20 cellular contexts compared by ENCODE assay signal in genomic region chr4:19575959-19576358, GRCh38.
A peak's percentile ranks its signal among the peaks of the same experiment; 100 is the strongest.
DNase-seq lines count a peak whose midpoint lies in the region; ATAC-seq and TF ChIP-seq lines count a peak whose summit lies in the region.
"Had no signal": no experiment of that assay in that cellular context is flagged by ENCODE, and none has a peak within 500 bp of the region (broad histone marks: within the 10 kb centered on the region; RNA-seq: fewer than 3 reads in every experiment).

No MANE protein-coding gene starts in this region.

- H3K23ac ChIP-seq in neuronal stem cell (ENCODE audit: low read depth, low read length, poor library complexity) = no peak overlapping the region

- no peaks in the 10 kb centered on the region for H3K79me1 ChIP-seq in neuronal stem cell (ENCODE audit: low read depth, low read length)

- H4K8ac ChIP-seq in neuronal stem cell (ENCODE audit: low read depth, low read length) = no peak overlapping the region

- H2AFZ ChIP-seq in neuronal stem cell (ENCODE audit: low read length) = no peak overlapping the region

- no TSS peak for BruUV-seq in Calu3 (replicated peaks; lab: Mats Ljungman, UMichigan)

- H3K4me1 ChIP-seq in adipocyte (ENCODE audit: control insufficient read depth, insufficient read depth, low read length) = peaks cover 11% of the 10 kb centered on the region
- H3K4me1 ChIP-seq in neuronal stem cell (ENCODE audit: control insufficient read depth in 2 of 2, insufficient read depth in 1 of 2, low read depth in 1 of 2, low read length in 2 of 2) = no peaks in the 10 kb centered on the region
- H3K4me1 ChIP-seq: lower lobe of right lung, testis had no signal

- no CpG with 5 or more reads among the region's 5 CpGs for WGBS in neuronal stem cell (ENCODE audit: extremely low coverage in 2 of 2, insufficient read length in 2 of 2, insufficient replicate concordance in 1 of 2), 2 donors

- H3K27me3 ChIP-seq in adipocyte (replicated peaks; ENCODE audit: control insufficient read depth, insufficient read depth, low read length) (no peaks in the 10 kb centered on the region), neuronal stem cell (ENCODE audit: control insufficient read depth in 3 of 3, insufficient read depth in 3 of 3, low read depth in 1 of 3, low read length in 3 of 3) (no peaks in the 10 kb centered on the region)
- H3K27me3 ChIP-seq: heart left ventricle, right atrium auricular region, testis had no signal

- intact Hi-C loops in Calu3 (cut with micrococcal nuclease; ENCODE audit: unreplicated experiment) = no loop called here
- intact Hi-C loops in activated CD8-positive, alpha-beta T cell treated with anti-CD3 and anti-CD28 coated beads for 36 hours (cut with micrococcal nuclease) = no loop called here

- H3K27me3 Mint-ChIP-seq in memory B cell (no peaks in the 10 kb centered on the region), Calu3 (ENCODE audit: unreplicated experiment) (no peaks in the 10 kb centered on the region)
- no peaks in the 10 kb centered on the region for H3K27me3 Mint-ChIP-seq in activated CD8-positive, alpha-beta T cell treated with anti-CD3 and anti-CD28 coated beads for 36 hours

- POLR2A ChIA-PET in activated CD8-positive, alpha-beta T cell treated with anti-CD3 and anti-CD28 coated beads for 36 hours (lab: Charles Lee) = no interaction called here

- H3K9ac ChIP-seq in adipocyte (ENCODE audit: low read length) (no peak overlapping the region), neuronal stem cell (ENCODE audit: low read depth, low read length, poor library complexity) (no peak overlapping the region)

- no peak overlapping the region for H3K4me3 Mint-ChIP-seq in memory B cell
- no peak overlapping the region for H3K4me3 Mint-ChIP-seq in Calu3 (ENCODE audit: low read depth, unreplicated experiment)
- H3K4me3 Mint-ChIP-seq in activated CD8-positive, alpha-beta T cell treated with anti-CD3 and anti-CD28 coated beads for 36 hours = no peak overlapping the region
- H3K4me3 Mint-ChIP-seq: activated CD8-positive, alpha-beta T cell treated with anti-CD3 and anti-CD28 coated beads, Interleukin-2, amount 10 ng/mL, durations not matched to agents 7 days and 5 days; activated T-cell treated with anti-CD3 and anti-CD28 coated beads, Interleukin-2, amount 50 U/mL, for 4 hours; HFFc6; T-helper 2 cell treated with Interferon-gamma antibody and Interleukin-4, amounts not matched to agents 5 μg/mL and 100 μg/mL, for 36 hours had no signal

- H3K4me2 ChIP-seq in neuronal stem cell (ENCODE audit: insufficient read depth, low read length, poor library complexity, severe bottlenecking) = no peak overlapping the region

- H3K4me1 Mint-ChIP-seq in memory B cell (peaks cover 4% of the 10 kb centered on the region), Calu3 (ENCODE audit: low read depth, unreplicated experiment) (no peaks in the 10 kb centered on the region)
- H3K4me1 Mint-ChIP-seq in activated CD8-positive, alpha-beta T cell treated with anti-CD3 and anti-CD28 coated beads for 36 hours (ENCODE audit: low read depth) = no peaks in the 10 kb centered on the region

- TF ChIP-seq CTCF in Calu3 (IDR thresholded peaks at IDR 0.05; ENCODE audit: unreplicated experiment) = no peak
- TF ChIP-seq CTCF in activated CD8-positive, alpha-beta T cell treated with anti-CD3 and anti-CD28 coated beads for 36 hours (IDR thresholded peaks at IDR 0.05) = no peak

- ATAC-seq in HG03432 (IDR thresholded peaks at IDR 0.05; ENCODE audit: unreplicated experiment) (peak; percentile 56), memory B cell (ENCODE audit: low read depth) (peak; percentile 77)
- no peak for ATAC-seq in activated CD8-positive, alpha-beta T cell treated with anti-CD3 and anti-CD28 coated beads for 36 hours
- ATAC-seq: activated CD8-positive, alpha-beta T cell treated with anti-CD3 and anti-CD28 coated beads, Interleukin-2, amount 10 ng/mL, durations not matched to agents 7 days and 5 days; activated T-cell treated with anti-CD3 and anti-CD28 coated beads, Interleukin-2, amount 50 U/mL, for 4 hours; heart left ventricle; lower lobe of right lung had no signal

- CTCF ChIA-PET in Calu3 (lab: Charles Lee) = no interaction called here
- CTCF ChIA-PET in activated CD8-positive, alpha-beta T cell treated with anti-CD3 and anti-CD28 coated beads for 36 hours (lab: Charles Lee) = no interaction called here

- H2BK5ac ChIP-seq in neuronal stem cell (ENCODE audit: low read length) = no peak overlapping the region

- H2BK12ac ChIP-seq in neuronal stem cell (ENCODE audit: low read length) = no peak overlapping the region

- H2BK15ac ChIP-seq in neuronal stem cell (ENCODE audit: low read length) = no peak overlapping the region

- no peaks in the 10 kb centered on the region for H3K9me3 ChIP-seq in adipocyte (ENCODE audit: control insufficient read depth, low read length)
- H3K9me3 ChIP-seq in neuronal stem cell (replicated peaks in 1 of 2; ENCODE audit: control insufficient read depth in 2 of 2, insufficient read depth in 1 of 2, low read depth in 1 of 2, low read length in 2 of 2) = no peaks in the 10 kb centered on the region
- H3K9me3 ChIP-seq: heart left ventricle, lower lobe of right lung, right atrium auricular region, testis had no signal

- H3K18ac ChIP-seq in neuronal stem cell (ENCODE audit: low read length) = no peak overlapping the region

- DNase-seq in EH (ENCODE audit: low read depth) (peak; percentile 2), adipocyte (ENCODE audit: low read depth) (peak; percentile 19), memory B cell (ENCODE audit: low spot score in 2 of 2) (no peak), Calu3 (no peak), neuronal stem cell (ENCODE audit: low spot score) (no peak)
- no peak for DNase-seq in activated CD8-positive, alpha-beta T cell treated with anti-CD3 and anti-CD28 coated beads for 36 hours
- DNase-seq: activated CD8-positive, alpha-beta T cell treated with anti-CD3 and anti-CD28 coated beads, Interleukin-2, amount 10 ng/mL, durations not matched to agents 7 days and 5 days; activated naive CD4-positive, alpha-beta T cell treated with anti-CD3 and anti-CD28 coated beads, Interleukin-2, amount 50 U/mL, for 16 hours; activated T-cell treated with anti-CD3 and anti-CD28 coated beads, Interleukin-2, amount 50 U/mL, for 4 hours; effector CD4-positive, alpha-beta T cell; heart left ventricle; HFFc6; KBM-7; lower lobe of right lung; NCI-H1417 treated with DMSO at 0.1 percent for 48 hours; NCI-H524 treated with DMSO at 0.1 percent for 48 hours; testis had no signal

- H3K9me3 Mint-ChIP-seq in memory B cell (peaks cover 3% of the 10 kb centered on the region), Calu3 (ENCODE audit: low read depth, unreplicated experiment) (no peaks in the 10 kb centered on the region)
- H3K9me3 Mint-ChIP-seq in activated CD8-positive, alpha-beta T cell treated with anti-CD3 and anti-CD28 coated beads for 36 hours = peaks cover 2% of the 10 kb centered on the region
- H3K9me3 Mint-ChIP-seq: HFFc6 had no signal

- H2AK5ac ChIP-seq in neuronal stem cell (ENCODE audit: low read depth, low read length) = no peak overlapping the region

- H2BK120ac ChIP-seq in neuronal stem cell (ENCODE audit: low read depth, low read length) = no peak overlapping the region

- no peak overlapping the region for H4K91ac ChIP-seq in neuronal stem cell (ENCODE audit: low read depth, low read length, poor library complexity)

- no peak overlapping the region for H3K4ac ChIP-seq in neuronal stem cell (ENCODE audit: low read length)

- no peaks in the 10 kb centered on the region for H3K36me3 Mint-ChIP-seq in memory B cell
- no peaks in the 10 kb centered on the region for H3K36me3 Mint-ChIP-seq in Calu3 (ENCODE audit: insufficient read depth, unreplicated experiment)
- no peaks in the 10 kb centered on the region for H3K36me3 Mint-ChIP-seq in activated CD8-positive, alpha-beta T cell treated with anti-CD3 and anti-CD28 coated beads for 36 hours (ENCODE audit: low read depth)

- no peak overlapping the region for H3K27ac ChIP-seq in neuronal stem cell (replicated peaks; ENCODE audit: low read length)
- H3K27ac ChIP-seq: lower lobe of right lung, right atrium auricular region, testis had no signal

- H3K27ac Mint-ChIP-seq in memory B cell (no peak overlapping the region), Calu3 (ENCODE audit: unreplicated experiment) (no peak overlapping the region)
- H3K27ac Mint-ChIP-seq in activated CD8-positive, alpha-beta T cell treated with anti-CD3 and anti-CD28 coated beads for 36 hours = no peak overlapping the region
- H3K27ac Mint-ChIP-seq: activated CD8-positive, alpha-beta T cell treated with anti-CD3 and anti-CD28 coated beads, Interleukin-2, amount 10 ng/mL, durations not matched to agents 7 days and 5 days; HFFc6; T-helper 2 cell treated with Interferon-gamma antibody and Interleukin-4, amounts not matched to agents 5 μg/mL and 100 μg/mL, for 36 hours had no signal

- H3K36me3 ChIP-seq in adipocyte (ENCODE audit: control insufficient read depth, insufficient read depth, low read length, severe bottlenecking) (no peaks in the 10 kb centered on the region), neuronal stem cell (replicated peaks in 1 of 2; ENCODE audit: control insufficient read depth in 2 of 2, insufficient read depth in 2 of 2, low read length in 2 of 2) (no peaks in the 10 kb centered on the region)
- H3K36me3 ChIP-seq: heart left ventricle, lower lobe of right lung, right atrium auricular region had no signal

- no peak overlapping the region for H3K4me3 ChIP-seq in adipocyte (ENCODE audit: low read length)
- no peak overlapping the region for H3K4me3 ChIP-seq in neuronal stem cell (ENCODE audit: low read length in 2 of 2)
- H3K4me3 ChIP-seq: heart left ventricle, lower lobe of right lung, right atrium auricular region, testis had no signal

- H3K14ac ChIP-seq in neuronal stem cell (ENCODE audit: low read length) = no peak overlapping the region

Comparison
In these comparisons a context has a peak if more than half of its experiments do, and no peak if none do; other contexts are left out.
1. DNase-seq: peak in EH (single experiment) and adipocyte (single experiment); none in memory B cell (0 of 2), Calu3 (single experiment), neuronal stem cell (single experiment) and activated CD8-positive, alpha-beta T cell treated with anti-CD3 and anti-CD28 coated beads for 36 hours (single experiment).